In the genomic region with DNA sequence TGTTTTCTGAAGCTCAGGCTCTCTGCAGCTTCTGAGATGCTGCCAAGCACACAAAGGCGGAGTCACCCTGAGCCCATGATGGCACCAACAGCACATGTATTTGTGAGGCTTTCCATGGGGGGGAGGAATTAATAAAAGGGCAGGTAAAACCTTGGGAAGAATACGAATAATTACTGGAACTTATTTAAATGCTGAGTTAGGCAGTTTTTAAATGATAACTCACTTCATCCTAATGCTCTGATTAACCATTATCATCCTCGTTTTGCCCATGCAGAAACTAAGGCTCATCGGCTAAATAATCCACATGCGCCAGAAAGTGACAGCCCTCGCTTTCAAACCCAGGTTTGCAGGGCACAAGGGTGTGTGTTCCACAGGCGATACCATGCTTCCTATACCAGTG, we compare ENCODE assay signal across 21 cellular contexts. TPM values are rescaled to one million over a fixed set of nuclear protein-coding genes. Genes with fewer than 3 reads are reported as not detected.
DNase-seq lines count a peak whose midpoint lies in the region; ATAC-seq, FAIRE-seq and TF ChIP-seq lines count a peak whose summit lies in the region.
"Had no signal": no experiment of that assay in that cellular context is flagged by ENCODE, and none has a peak within 500 bp of the region (broad histone marks: within the 10 kb centered on the region; RNA-seq: fewer than 3 reads in every experiment).

No MANE protein-coding gene starts in this region.

- H2AFZ ChIP-seq in H1 (ENCODE audit: low read length) = no peak overlapping the region

- no peak overlapping the region for H3K56ac ChIP-seq in H1 (replicated peaks; ENCODE audit: insufficient read length, low read depth, low read length)

- no peak overlapping the region for H2AK5ac ChIP-seq in H1 (ENCODE audit: low read depth, low read length)

- H4K91ac ChIP-seq in H1 (replicated peaks; ENCODE audit: insufficient read length, low read length) = no peak overlapping the region

- H3K18ac ChIP-seq in H1 (ENCODE audit: extremely low read depth, low read length) = no peak overlapping the region

- H2BK120ac ChIP-seq in H1 (replicated peaks; ENCODE audit: low read depth, low read length) = no peak overlapping the region

- no peak overlapping the region for H4K5ac ChIP-seq in H1 (ENCODE audit: insufficient read length, low read depth, low read length)

- POLR2A ChIA-PET in H1 (lab: Charles Lee; ENCODE audit: partially characterized antibody) = interaction anchor here (1.4 kb wide), 1 partner anchor 9 kb away, joined by 5 read pairs; no protein-coding TSS in a partner anchor

- H3K23me2 ChIP-seq in H1 (ENCODE audit: low read depth, low read length) = no peaks in the 10 kb centered on the region; the same call in 1 of the 2 replicates

- no peak overlapping the region for H2BK20ac ChIP-seq in H1 (ENCODE audit: low read length)

- H3K27ac ChIP-seq in heart left ventricle (peak overlapping the region in 8 of 12 donors; percentile 49 to 75 (median 65)), H1 (ENCODE audit: low read depth, low read length) (no peak overlapping the region), iPS-20b (ENCODE audit: low read length) (no peak overlapping the region), skeletal muscle tissue (ENCODE audit: low read depth, low read length) (peak overlapping the region; percentile 71)

- H3K9me3 Mint-ChIP-seq in type B pancreatic cell = no peaks in the 10 kb centered on the region

- H3K4me3 Mint-ChIP-seq in type B pancreatic cell = no peak overlapping the region
- H3K4me3 Mint-ChIP-seq: B cell; CD4-positive, CD25-positive, alpha-beta regulatory T cell had no signal

- H3K27me3 Mint-ChIP-seq in type B pancreatic cell = no peaks in the 10 kb centered on the region
- H3K27me3 Mint-ChIP-seq: B cell; CD4-positive, CD25-positive, alpha-beta regulatory T cell had no signal

- peaks cover 35% of the 10 kb centered on the region for H3K4me1 Mint-ChIP-seq in type B pancreatic cell (ENCODE audit: unreplicated experiment)
- H3K4me1 Mint-ChIP-seq: CD4-positive, CD25-positive, alpha-beta regulatory T cell had no signal

- no peak for TF ChIP-seq RAD21 in H1 (IDR thresholded peaks at IDR 0.05 in 1 of 2, conservative IDR thresholded peaks at IDR 0.05 in 1 of 2; ENCODE audit: low read depth in 2 of 2, low read length in 2 of 2)

- intact Hi-C loops in heart left ventricle (cut with DNase I) (no loop called here), Right ventricle myocardium inferior (cut with DNase I) (no loop called here)

- H3K4me2 ChIP-seq in H1 (ENCODE audit: insufficient read depth in 1 of 2, low read depth in 2 of 2, low read length in 2 of 2) = no peak overlapping the region

- no peak for TF ChIP-seq POLR2A in heart left ventricle (IDR thresholded peaks at IDR 0.05)
- TF ChIP-seq POLR2A in H1 (IDR thresholded peaks at IDR 0.05; ENCODE audit: control extremely low read depth in 1 of 2, low read depth in 2 of 2, low read length in 2 of 2) = no peak

- no peak overlapping the region for H3K4me3 ChIP-seq in heart left ventricle
- no peak overlapping the region for H3K4me3 ChIP-seq in H1 (ENCODE audit: extremely low read depth in 1 of 4, insufficient read depth in 2 of 4, low read depth in 3 of 4, low read length in 4 of 4)
- no peak overlapping the region for H3K4me3 ChIP-seq in iPS-20b (ENCODE audit: low read length)
- peak overlapping the region in 2 of 3 donors; percentile 46 to 54 for H3K4me3 ChIP-seq in skeletal muscle tissue (ENCODE audit: low read length in 3 of 3)

- peaks cover 26% of the 10 kb centered on the region for H3K79me1 ChIP-seq in H1 (ENCODE audit: low read depth, low read length)

- H3K36me3 ChIP-seq in heart left ventricle (no peaks in the 10 kb centered on the region), H1 (ENCODE audit: control insufficient read depth in 2 of 4, insufficient read depth in 4 of 4, low read length in 3 of 4) (no peaks in the 10 kb centered on the region), iPS-20b (ENCODE audit: insufficient read depth, low read depth, low read length) (no peaks in the 10 kb centered on the region), skeletal muscle tissue (ENCODE audit: control insufficient read depth in 3 of 3, insufficient read depth in 3 of 3, low read length in 3 of 3) (no peaks in the 10 kb centered on the region)

- H2BK12ac ChIP-seq in H1 (ENCODE audit: low read depth, low read length) = no peak overlapping the region; the same call in 1 of the 2 replicates

- no peak overlapping the region for H3K23ac ChIP-seq in H1 (ENCODE audit: insufficient read length)

- DNase-seq in heart left ventricle = no peak
- DNase-seq in Right ventricle myocardium inferior (ENCODE audit: missing footprints) = no peak
- no peak for DNase-seq in H1 (ENCODE audit: low read depth in 1 of 2, low spot score in 2 of 2)
- no peak for DNase-seq in RPMI8226
- DNase-seq in NCI-H748 (lab: John Stamatoyannopoulos, UW; ENCODE audit: unreplicated experiment) = no peak
- no peak for DNase-seq in type B pancreatic cell (ENCODE audit: extremely low spot score, unreplicated experiment)
- DNase-seq: 8988T, KBM-7, NCI-H1092 treated with DMSO at 0.1 percent for 48 hours, NCI-H1436 treated with DMSO at 0.1 percent for 48 hours, NCI-H2029 treated with DMSO at 0.1 percent for 48 hours, NCI-H2171, NCI-H526, PC-3, SIG-M5 had no signal

- no peak overlapping the region for H2BK15ac ChIP-seq in H1 (ENCODE audit: low read length)

- H4K8ac ChIP-seq in H1 (ENCODE audit: extremely low read depth, insufficient read depth, low read length) = no peak overlapping the region

- H3K27me3 ChIP-seq in heart left ventricle (no peaks in the 10 kb centered on the region), H1 (replicated peaks in 1 of 4; ENCODE audit: control insufficient read depth in 3 of 4, extremely low read depth in 1 of 4, insufficient read depth in 3 of 4, low read length in 3 of 4) (no peaks in the 10 kb centered on the region), iPS-20b (ENCODE audit: insufficient read depth, low read length) (no peaks in the 10 kb centered on the region), skeletal muscle tissue (ENCODE audit: control insufficient read depth in 3 of 3, insufficient read depth in 3 of 3, low read length in 3 of 3) (no peaks in the 10 kb centered on the region)

- no peak overlapping the region for H2BK5ac ChIP-seq in H1 (ENCODE audit: low read depth, low read length)

- H4K20me1 ChIP-seq in H1 (replicated peaks in 1 of 2; ENCODE audit: control insufficient read depth in 1 of 2, insufficient read depth in 2 of 2, low read length in 2 of 2) = peaks cover 18 to 29% of the 10 kb centered on the region in 2 experiments

- WGBS in heart left ventricle, 4 donors = 81 to 87% (median 84%) methylated on average over 7 of the region's 7 CpGs
- WGBS in H1 (ENCODE audit: extremely low coverage in 1 of 2, insufficient coverage in 1 of 2, insufficient read length in 1 of 2, insufficient replicate concordance in 2 of 2, low coverage in 1 of 2, low lambda C conversion rate in 2 of 2, missing lambda C conversion rate in 1 of 2), 2 experiments = 89% methylated on average over 7 of the region's 7 CpGs; no CpG with 5 or more reads in 1 of the 2 experiments

- H3K4me1 ChIP-seq in heart left ventricle (peaks cover 0 to 64% (median 19%) of the 10 kb centered on the region in 12 donors), H1 (replicated peaks in 1 of 4; ENCODE audit: control insufficient read depth in 3 of 4, insufficient read depth in 4 of 4, low read length in 3 of 4) (peaks cover 16 to 39% (median 35%) of the 10 kb centered on the region in 4 experiments), iPS-20b (ENCODE audit: insufficient read depth, low read length) (peaks cover 42% of the 10 kb centered on the region), skeletal muscle tissue (ENCODE audit: control insufficient read depth in 3 of 3, insufficient read depth in 3 of 3, low read length in 3 of 3) (peaks cover 23 to 37% (median 29%) of the 10 kb centered on the region in 3 donors)

- no peak for TF ChIP-seq EP300 in H1 (IDR thresholded peaks at IDR 0.05; ENCODE audit: borderline replicate concordance in 1 of 2, low read depth in 2 of 2, low read length in 2 of 2)

- FAIRE-seq in H1 (lab: Jason Lieb, UNC) = no peak
- FAIRE-seq: H54 had no signal

- H3K79me2 ChIP-seq in H1 (ENCODE audit: control insufficient read depth in 1 of 2, insufficient read depth in 2 of 2, low read length in 2 of 2) = peaks cover 40 to 98% of the 10 kb centered on the region in 2 experiments

- H3K9me3 ChIP-seq in heart left ventricle = no peaks in the 10 kb centered on the region
- no peaks in the 10 kb centered on the region for H3K9me3 ChIP-seq in H1 (ENCODE audit: insufficient read depth in 2 of 2, low read depth in 1 of 2, low read length in 1 of 2)
- H3K9me3 ChIP-seq in iPS-20b (ENCODE audit: insufficient read depth, low read depth, low read length) = no peaks in the 10 kb centered on the region
- no peaks in the 10 kb centered on the region for H3K9me3 ChIP-seq in skeletal muscle tissue (ENCODE audit: control insufficient read depth in 3 of 3, low read length in 3 of 3)

- no peaks in the 10 kb centered on the region for H3K36me3 Mint-ChIP-seq in type B pancreatic cell
- H3K36me3 Mint-ChIP-seq: CD4-positive, CD25-positive, alpha-beta regulatory T cell had no signal

- no peak overlapping the region for H3K27ac Mint-ChIP-seq in type B pancreatic cell
- H3K27ac Mint-ChIP-seq: B cell; CD4-positive, CD25-positive, alpha-beta regulatory T cell had no signal

- CTCF ChIA-PET in H1 (lab: Charles Lee; ENCODE audit: partially characterized antibody) = interaction anchor here (1.1 kb wide), 1 partner anchor 10 kb away, joined by 3 read pairs; no protein-coding TSS in a partner anchor

- no peak overlapping the region for H3K14ac ChIP-seq in H1 (ENCODE audit: insufficient read length)

- H3K4ac ChIP-seq in H1 (replicated peaks; ENCODE audit: insufficient read length, low read depth, low read length) = no peak overlapping the region

- no peak overlapping the region for H3K9ac ChIP-seq in H1 (replicated peaks in 1 of 4; ENCODE audit: extremely low read depth in 1 of 4, low read depth in 3 of 4, low read length in 3 of 4)
- 0 out of 2 replicates have a peak overlapping the region, but pooled peaks have one; percentile 35 for H3K9ac ChIP-seq in iPS-20b (ENCODE audit: low read depth, low read length)
- H3K9ac ChIP-seq in skeletal muscle tissue (ENCODE audit: low read depth in 1 of 3, low read length in 3 of 3) = peak overlapping the region; percentile 24 to 76 (median 60)

- no peak for TF ChIP-seq CTCF in heart left ventricle (IDR thresholded peaks at IDR 0.05)
- no peak for TF ChIP-seq CTCF in H1 (IDR thresholded peaks at IDR 0.05; ENCODE audit: control extremely low read depth in 1 of 3, insufficient read depth in 1 of 3, low read depth in 1 of 3, low read length in 3 of 3)
- no peak for TF ChIP-seq CTCF in type B pancreatic cell (conservative IDR thresholded peaks at IDR 0.05)

- ATAC-seq in heart left ventricle (peak in 3 of 4 donors; percentile 26 to 31 (median 27)), Right ventricle myocardium inferior (no peak)
- ATAC-seq: PC-3, SK-N-SH treated with all-trans-retinoic acid at 6 μM for 48 hours had no signal

RNA-seq across cellular contexts. Expression of a gene that starts 35.4 kb away (rescaled TPM):
- total RNA-seq in heart left ventricle (100 to 1,000 TPM in 8 of 9 donors, 10 to 100 TPM in 1; 92.9 to 211 (median 132) TPM), Right ventricle myocardium inferior (152 TPM), skeletal muscle tissue (12.5 TPM), type B pancreatic cell (ENCODE audit: low replicate concordance) (62.4 and 96.6 TPM in 2 replicates)
- polyA plus RNA-seq in heart left ventricle (10 to 100 TPM; 31.2 to 74.6 TPM), H1 (2011; rRNA removed) (43.7 and 51.4 TPM in 2 replicates)
- total RNA-seq in H1 (2021; fragmentation: NEBNext Ultra II Directional; extraction: Animal tissue kit (Norgen Biotek cat#: 25700)) = 69.5 and 83.0 TPM in 2 replicates
- polyA plus RNA-seq in H1 (2011; cell fraction: cytosol; rRNA removed) = 42.0 TPM
- polyA plus RNA-seq in H1 (2011; cell fraction: nucleus; rRNA removed) = 56.3 TPM
- polyA plus RNA-seq in H1 (2012, experiment 1 of 2) = 40.0 to 53.5 TPM (median 47.7 TPM) in 4 replicates
- polyA plus RNA-seq in H1 (2012, experiment 2 of 2) = 38.9 TPM
- 39.9 TPM for polyA plus RNA-seq in H1 (2013, experiment 1 of 2)
- 39.1 TPM for polyA plus RNA-seq in H1 (2013, experiment 2 of 2)
- polyA minus RNA-seq in H1 (2011; rRNA and poly(A)+ RNA removed) = 121 and 152 TPM in 2 replicates
- 72.1 TPM for polyA minus RNA-seq in H1 (2011; cell fraction: cytosol; rRNA and poly(A)+ RNA removed)
- 137 TPM for polyA minus RNA-seq in H1 (2011; cell fraction: nucleus; rRNA and poly(A)+ RNA removed)
- total RNA-seq: CD4-positive, CD25-positive, alpha-beta regulatory T cell had no signal
- polyA plus RNA-seq: CD4-positive, CD25-positive, alpha-beta regulatory T cell had no signal

Comparison
In these comparisons a context has a peak if more than half of its experiments do, and no peak if none do; other contexts are left out.
1. H3K27ac ChIP-seq: peak in heart left ventricle (8 of 12) and skeletal muscle tissue (single experiment); none in H1 (single experiment) and iPS-20b (single experiment).
2. H3K4me3 ChIP-seq: peak in skeletal muscle tissue (2 of 3); none in heart left ventricle (0 of 12), H1 (0 of 4) and iPS-20b (single experiment).
3. H3K9ac ChIP-seq: peak in iPS-20b (single experiment) and skeletal muscle tissue (3 of 3); none in H1 (0 of 4).